ENCODE assay signal across 1 cellular context in genomic region chr9:68323749-68324148, GRCh38. TPM values are rescaled to one million over a fixed set of nuclear protein-coding genes. Genes with fewer than 3 reads are reported as not detected.
"Had no signal": no experiment of that assay in that cellular context is flagged by ENCODE, and none has a peak within 500 bp of the region (broad histone marks: within the 10 kb centered on the region; RNA-seq: fewer than 3 reads in every experiment).

No MANE protein-coding gene starts in this region.

RNA-seq across cellular contexts. Expression of gene FOXD4L3, which starts 21.1 kb away (rescaled TPM):
- total RNA-seq: G401 had no signal
